ENCODE assay signal across 8 cellular contexts in the genomic region with DNA sequence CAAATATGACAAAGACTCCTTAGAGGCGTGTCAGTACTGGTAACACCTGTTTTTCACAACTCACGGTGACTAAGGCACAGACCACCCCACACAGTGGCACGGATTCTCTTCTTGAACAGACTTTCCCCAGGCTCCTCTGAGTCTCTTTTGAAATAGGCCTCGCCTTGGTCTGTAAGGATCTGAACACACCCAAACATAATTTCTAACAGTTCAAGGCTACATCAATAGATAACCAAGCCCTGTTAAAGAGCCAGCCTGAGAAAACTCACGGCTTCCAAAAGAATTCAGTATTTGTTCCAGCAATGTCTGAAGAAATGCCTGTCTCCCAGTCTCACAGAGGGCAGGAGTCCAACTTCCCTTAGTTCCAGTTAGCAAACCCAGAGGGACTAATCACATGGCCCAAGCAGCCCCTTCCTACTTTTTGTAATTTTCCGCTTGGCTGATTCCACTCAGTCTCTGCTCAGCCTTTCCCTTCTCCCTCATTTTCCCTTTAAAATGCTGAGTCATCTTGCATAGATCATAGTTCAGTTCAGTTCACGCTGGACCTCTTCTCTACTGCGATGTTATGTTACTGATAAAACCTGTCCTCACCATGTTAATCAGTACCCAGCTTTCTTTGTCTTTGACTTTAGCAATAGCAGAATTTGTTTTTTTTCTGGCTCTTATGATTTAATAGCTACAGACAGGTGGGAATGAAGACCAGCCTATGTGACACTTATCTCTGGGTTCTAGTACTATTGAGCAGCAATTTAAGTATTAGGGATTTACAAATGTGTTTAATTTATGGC. TPM values are rescaled to one million over a fixed set of nuclear protein-coding genes. Genes with fewer than 3 reads are reported as not detected.
DNase-seq lines count a peak whose midpoint lies in the region; ATAC-seq and TF ChIP-seq lines count a peak whose summit lies in the region.

No MANE protein-coding gene starts in this region.

- no peaks in the 10 kb centered on the region for H3K9me3 Mint-ChIP-seq in effector memory CD8-positive, alpha-beta T cell

- no peak for TF ChIP-seq POLR2A in Peyer's patch (IDR thresholded peaks at IDR 0.05)

- H3K27ac Mint-ChIP-seq in effector memory CD8-positive, alpha-beta T cell, result no peak overlapping the region

- H3K4me1 ChIP-seq in Peyer's patch, result peaks cover 0 to 27% (median 4%) of the 10 kb centered on the region in 4 donors
- H3K4me1 ChIP-seq in neuronal stem cell (ENCODE audit: control insufficient read depth in 2 of 2, insufficient read depth in 1 of 2, low read depth in 1 of 2, low read length in 2 of 2), result peaks cover 3 to 14% of the 10 kb centered on the region in 2 donors
- no peaks in the 10 kb centered on the region for H3K4me1 ChIP-seq in MM.1S (ENCODE audit: low read length)

- no peaks in the 10 kb centered on the region for H3K9me2 ChIP-seq in MM.1S (replicated peaks; ENCODE audit: insufficient read depth, low read length)

- H3K4me3 Mint-ChIP-seq in effector memory CD8-positive, alpha-beta T cell, result no peak overlapping the region

- H3K9ac ChIP-seq in neuronal stem cell (ENCODE audit: low read depth, low read length, poor library complexity) (no peak overlapping the region), MM.1S (ENCODE audit: low read length) (no peak overlapping the region)

- no peak overlapping the region for H2BK15ac ChIP-seq in neuronal stem cell (ENCODE audit: low read length)

- no peaks in the 10 kb centered on the region for H3K27me3 Mint-ChIP-seq in effector memory CD8-positive, alpha-beta T cell

- no peaks in the 10 kb centered on the region for H3K36me3 ChIP-seq in Peyer's patch
- H3K36me3 ChIP-seq in neuronal stem cell (replicated peaks in 1 of 2; ENCODE audit: control insufficient read depth in 2 of 2, insufficient read depth in 2 of 2, low read length in 2 of 2), result no peaks in the 10 kb centered on the region
- no peaks in the 10 kb centered on the region for H3K36me3 ChIP-seq in MM.1S (replicated peaks; ENCODE audit: insufficient read depth, low read length)

- no CpG with 5 or more reads among the region's 8 CpGs for WGBS in neuronal stem cell (ENCODE audit: extremely low coverage in 2 of 2, insufficient read length in 2 of 2, insufficient replicate concordance in 1 of 2), 2 donors

- no peaks in the 10 kb centered on the region for H3F3A ChIP-seq in MM.1S (ENCODE audit: insufficient read depth, low read length)

- no peaks in the 10 kb centered on the region for H3K36me3 Mint-ChIP-seq in effector memory CD8-positive, alpha-beta T cell (ENCODE audit: insufficient read depth)

- no peaks in the 10 kb centered on the region for H3K79me2 ChIP-seq in MM.1S (ENCODE audit: low read length)

- no peak for TF ChIP-seq CTCF in Peyer's patch (IDR thresholded peaks at IDR 0.05)
- no peak for TF ChIP-seq CTCF in fibroblast of mammary gland (conservative IDR thresholded peaks at IDR 0.05; ENCODE audit: control insufficient read depth, insufficient read depth, low read depth, low read length)
- no peak for TF ChIP-seq CTCF in MM.1S (IDR thresholded peaks at IDR 0.05; ENCODE audit: low read length)

- no peak overlapping the region for H2BK12ac ChIP-seq in neuronal stem cell (ENCODE audit: low read length)

- no peak overlapping the region for H4K8ac ChIP-seq in neuronal stem cell (ENCODE audit: low read depth, low read length)

- H2BK5ac ChIP-seq in neuronal stem cell (ENCODE audit: low read length), result no peak overlapping the region

- peak overlapping the region; percentile 70 for H2AFZ ChIP-seq in neuronal stem cell (ENCODE audit: low read length)
- no peak overlapping the region for H2AFZ ChIP-seq in MM.1S (ENCODE audit: low read length)

- H3K27me3 ChIP-seq in Peyer's patch, result no peaks in the 10 kb centered on the region
- H3K27me3 ChIP-seq in neuronal stem cell (ENCODE audit: control insufficient read depth in 3 of 3, insufficient read depth in 3 of 3, low read depth in 1 of 3, low read length in 3 of 3), result no peaks in the 10 kb centered on the region
- no peaks in the 10 kb centered on the region for H3K27me3 ChIP-seq in MM.1S (replicated peaks; ENCODE audit: insufficient read depth, low read length)

- no peak overlapping the region for H2BK120ac ChIP-seq in neuronal stem cell (ENCODE audit: low read depth, low read length)

- no peak overlapping the region for H4K91ac ChIP-seq in neuronal stem cell (ENCODE audit: low read depth, low read length, poor library complexity)

- H3K23ac ChIP-seq in neuronal stem cell (ENCODE audit: low read depth, low read length, poor library complexity), result no peak overlapping the region

- H3K4me2 ChIP-seq in neuronal stem cell (ENCODE audit: insufficient read depth, low read length, poor library complexity, severe bottlenecking), result no peak overlapping the region
- H3K4me2 ChIP-seq in MM.1S (ENCODE audit: low read depth, low read length), result no peak overlapping the region

- H3K79me1 ChIP-seq in neuronal stem cell (ENCODE audit: low read depth, low read length), result no peaks in the 10 kb centered on the region

- no peak overlapping the region for H3K14ac ChIP-seq in neuronal stem cell (ENCODE audit: low read length)

- no peaks in the 10 kb centered on the region for H4K20me1 ChIP-seq in MM.1S (ENCODE audit: insufficient read depth, low read length)

- no peak overlapping the region for H3K18ac ChIP-seq in neuronal stem cell (ENCODE audit: low read length)

- H3K4ac ChIP-seq in neuronal stem cell (ENCODE audit: low read length), result no peak overlapping the region

- DNase-seq in ELF-1 (ENCODE audit: low read depth, low spot score) (peak; percentile 38), Peyer's patch (peak in 2 of 3 donors; percentile 57 to 69), fibroblast of mammary gland (ENCODE audit: low read depth) (peak; percentile 97), neuronal stem cell (ENCODE audit: low spot score) (peak; percentile 35), MM.1S (no peak), NOMO-1 treated with dmso at 0.1 percent for 144 hours (lab: John Stamatoyannopoulos, UW; ENCODE audit: unreplicated experiment) (no peak)
- no peak for DNase-seq in effector memory CD8-positive, alpha-beta T cell

- no peaks in the 10 kb centered on the region for H3K4me1 Mint-ChIP-seq in effector memory CD8-positive, alpha-beta T cell (ENCODE audit: low read depth in 2 of 2)

- H3K9me3 ChIP-seq in Peyer's patch, result no peaks in the 10 kb centered on the region
- H3K9me3 ChIP-seq in neuronal stem cell (replicated peaks in 1 of 2; ENCODE audit: control insufficient read depth in 2 of 2, insufficient read depth in 1 of 2, low read depth in 1 of 2, low read length in 2 of 2), result peaks cover 0 to 4% of the 10 kb centered on the region in 2 donors
- no peaks in the 10 kb centered on the region for H3K9me3 ChIP-seq in MM.1S (replicated peaks; ENCODE audit: insufficient read depth, low read length)

- H3K27ac ChIP-seq in Peyer's patch (peak overlapping the region; percentile 28 to 89 (median 76)), neuronal stem cell (replicated peaks; ENCODE audit: low read length) (peak overlapping the region; percentile 54), MM.1S (ENCODE audit: low read length) (no peak overlapping the region)

- peak overlapping the region in 2 of 4 donors; percentile 13 to 31 for H3K4me3 ChIP-seq in Peyer's patch
- H3K4me3 ChIP-seq in fibroblast of mammary gland (ENCODE audit: control insufficient read depth, low read depth, low read length), result no peak overlapping the region
- no peak overlapping the region for H3K4me3 ChIP-seq in neuronal stem cell (ENCODE audit: low read length in 2 of 2)
- no peak overlapping the region for H3K4me3 ChIP-seq in MM.1S (ENCODE audit: low read length)

- no peak for ATAC-seq in effector memory CD8-positive, alpha-beta T cell (replicated peaks)
- ATAC-seq in GM19397 (IDR thresholded peaks at IDR 0.05; ENCODE audit: unreplicated experiment), result no peak

- H2AK5ac ChIP-seq in neuronal stem cell (ENCODE audit: low read depth, low read length), result no peak overlapping the region

RNA-seq across cellular contexts. Expression of gene AKR1C3, which starts 22.6 kb away (rescaled TPM):
- 100 to 1,000 TPM; 182 to 860 (median 419) TPM for total RNA-seq in Peyer's patch
- polyA plus RNA-seq in neuronal stem cell (2013, experiment 1 of 2), result 1.3 TPM
- 0.90 TPM for polyA plus RNA-seq in neuronal stem cell (2013, experiment 2 of 2)

Comparison
In these comparisons a context has a peak if more than half of its experiments do, and no peak if none do; other contexts are left out.
1. DNase-seq: peak in ELF-1 (single experiment), Peyer's patch (2 of 3), fibroblast of mammary gland (single experiment) and neuronal stem cell (single experiment); none in MM.1S (single experiment), NOMO-1 treated with dmso at 0.1 percent for 144 hours (single experiment) and effector memory CD8-positive, alpha-beta T cell (0 of 3).